Comparison of ENCODE assay signal across 8 cellular contexts in genomic region chr14:23071244-23071974, GRCh38. TPM values are rescaled to one million over a fixed set of nuclear protein-coding genes. Genes with fewer than 3 reads are reported as not detected.
A peak's percentile ranks its signal among the peaks of the same experiment; 100 is the strongest.
DNase-seq lines count a peak whose midpoint lies in the region; ATAC-seq and TF ChIP-seq lines count a peak whose summit lies in the region.

No MANE protein-coding gene starts in this region.

- H3K4me3 ChIP-seq in lower lobe of right lung = peak overlapping the region; percentile 67

- TF ChIP-seq CTCF in lower lobe of right lung (IDR thresholded peaks at IDR 0.05) = no peak

- peak; percentile 81 for DNase-seq in 8988T
- peak; percentile 74 for DNase-seq in activated CD4-positive, CD25-positive, alpha-beta regulatory T cell treated with anti-CD3 and anti-CD28 coated beads, Interleukin-2, amount 50 U/mL, for 72 hours
- DNase-seq in dermis blood vessel endothelial cell = peak; percentile 93
- DNase-seq in lower lobe of right lung = peak; percentile 84
- DNase-seq in stimulated activated CD4-positive, alpha-beta T cell treated with anti-CD3 and anti-CD28 coated beads, TNF-alpha, amount 100 ng/mL, for 24 hours (ENCODE audit: low read depth in 3 of 3) = peak; percentile 58 to 77 (median 67)
- no peak for DNase-seq in NCI-H524 (lab: John Stamatoyannopoulos, UW)

- ATAC-seq in GM19035 (IDR thresholded peaks at IDR 0.05; ENCODE audit: unreplicated experiment) = peak; percentile 88
- ATAC-seq in HG03432 (IDR thresholded peaks at IDR 0.05; ENCODE audit: unreplicated experiment) = peak; percentile 95
- peak; percentile 93 to 94 for ATAC-seq in lower lobe of right lung

- no peaks in the 10 kb centered on the region for H3K9me3 ChIP-seq in lower lobe of right lung

- intact Hi-C loops in lower lobe of right lung (cut with DNase I) = no loop called here

- no peaks in the 10 kb centered on the region for H3K27me3 ChIP-seq in lower lobe of right lung (ENCODE audit: low read depth)

- H3K4me1 ChIP-seq in lower lobe of right lung = peaks cover 36% of the 10 kb centered on the region

- peaks cover 78% of the 10 kb centered on the region for H3K36me3 ChIP-seq in lower lobe of right lung

- H3K27ac ChIP-seq in lower lobe of right lung = peak overlapping the region; percentile 78

RNA-seq across cellular contexts. Expression of gene CDH24, which starts 14.1 kb away (rescaled TPM):
- total RNA-seq in dermis blood vessel endothelial cell = 7.5 and 16.3 TPM in 2 replicates
- 5.6 TPM for total RNA-seq in lower lobe of right lung

RNA-seq across cellular contexts. Expression of gene ACIN1, which starts 23.5 kb away (rescaled TPM):
- total RNA-seq in dermis blood vessel endothelial cell (65.2 and 76.2 TPM in 2 replicates), lower lobe of right lung (163 TPM)

RNA-seq across cellular contexts. Expression of gene C14orf119, which starts 23.9 kb away (rescaled TPM):
- 43.0 and 52.2 TPM in 2 replicates for total RNA-seq in dermis blood vessel endothelial cell
- 53.3 TPM for total RNA-seq in lower lobe of right lung

RNA-seq across cellular contexts. Expression of gene PSMB11, which starts 29.4 kb away (rescaled TPM):
- total RNA-seq in dermis blood vessel endothelial cell = not detected in 2 replicates
- not detected for total RNA-seq in lower lobe of right lung

RNA-seq across cellular contexts. Expression of gene CIROP, which starts 33.4 kb away (rescaled TPM):
- total RNA-seq in dermis blood vessel endothelial cell (not detected in 2 replicates), lower lobe of right lung (not detected)

Comparison
In these comparisons a context has a peak if more than half of its experiments do, and no peak if none do; other contexts are left out.
1. DNase-seq: peak in 8988T (single experiment), activated CD4-positive, CD25-positive, alpha-beta regulatory T cell treated with anti-CD3 and anti-CD28 coated beads, Interleukin-2, amount 50 U/mL, for 72 hours (single experiment), dermis blood vessel endothelial cell (single experiment), lower lobe of right lung (single experiment) and stimulated activated CD4-positive, alpha-beta T cell treated with anti-CD3 and anti-CD28 coated beads, TNF-alpha, amount 100 ng/mL, for 24 hours (3 of 3); none in NCI-H524 (0 of 2).
2. Peak in every context shown above with its lines, with median percentiles within 50 percentile points of each other: ATAC-seq.